Comparison of ENCODE assay signal across 15 cellular contexts in the genomic region with DNA sequence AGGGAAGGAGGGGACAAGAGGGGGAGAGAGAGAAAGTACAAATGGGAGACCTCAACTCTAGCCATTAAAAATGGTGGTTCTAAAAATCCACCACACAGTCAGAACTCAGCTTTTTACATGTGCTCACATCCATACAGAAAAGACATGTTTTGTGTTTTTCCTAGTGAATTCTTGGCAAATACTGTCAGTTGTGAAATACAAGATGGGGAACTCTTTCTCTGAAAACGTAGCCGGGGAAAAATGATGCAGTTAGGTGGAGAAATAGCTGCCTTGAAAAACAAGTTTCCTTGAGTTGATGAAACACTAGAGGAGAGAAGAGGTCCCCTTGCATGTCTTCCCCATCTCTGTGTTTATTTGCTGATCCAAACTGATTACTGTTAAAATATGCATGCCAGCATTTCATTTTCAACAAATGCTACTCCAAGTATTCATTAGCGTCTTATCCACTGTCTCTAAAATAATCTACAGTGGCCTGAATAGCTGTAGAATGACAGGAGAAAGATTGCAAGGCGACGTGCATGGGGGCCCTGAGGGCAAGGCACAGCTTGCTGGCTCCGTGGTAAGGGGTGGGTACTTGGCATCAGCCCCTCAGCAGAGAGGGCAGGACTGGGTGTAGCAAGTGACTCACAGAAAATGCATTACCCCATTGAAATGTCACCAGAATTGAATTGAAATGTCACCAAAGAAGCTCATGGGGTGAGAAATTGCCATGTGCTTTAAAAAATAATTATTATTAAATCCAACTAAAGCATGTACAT. TPM values are rescaled to one million over a fixed set of nuclear protein-coding genes. Genes with fewer than 3 reads are reported as not detected.
DNase-seq lines count a peak whose midpoint lies in the region; ATAC-seq and TF ChIP-seq lines count a peak whose summit lies in the region.
"Had no signal": no experiment of that assay in that cellular context is flagged by ENCODE, and none has a peak within 500 bp of the region (broad histone marks: within the 10 kb centered on the region; RNA-seq: fewer than 3 reads in every experiment).

No MANE protein-coding gene starts in this region.

- no peaks in the 10 kb centered on the region for H3K4me1 ChIP-seq in hepatocyte (ENCODE audit: insufficient read depth)

- no peaks in the 10 kb centered on the region for H3K9me3 ChIP-seq in hepatocyte (ENCODE audit: low read depth)
- H3K9me3 ChIP-seq: left lung had no signal

- intact Hi-C loops in sciatic nerve (cut with DNase I) = no loop called here

- H3K36me3 ChIP-seq in hepatocyte (replicated peaks; ENCODE audit: insufficient read depth, low read depth) = no peaks in the 10 kb centered on the region
- H3K36me3 ChIP-seq: BLaER1 treated with 17β-estradiol and CSF1 and Interleukin-3, amounts not matched to agents 10 nM and 100 nM; left lung had no signal

- H3K4me3 Mint-ChIP-seq in naive thymus-derived CD8-positive, alpha-beta T cell = no peak overlapping the region
- H3K4me3 Mint-ChIP-seq: activated CD4-positive, alpha-beta T cell treated with anti-CD3 and anti-CD28 coated beads, Interleukin-2, amount 10 ng/mL, durations not matched to agents 24 days and 14 days had no signal

- TF ChIP-seq EP300 in Ishikawa (IDR thresholded peaks at IDR 0.05; ENCODE audit: borderline replicate concordance) = no peak

- peak; percentile 51 for DNase-seq in AG09319 (ENCODE audit: extremely low read depth, low read depth)
- peak; percentile 50 for DNase-seq in epithelial cell of esophagus (ENCODE audit: low read depth)
- no peak for DNase-seq in sciatic nerve (ENCODE audit: low spot score)
- no peak for DNase-seq in naive thymus-derived CD8-positive, alpha-beta T cell
- no peak for DNase-seq in hepatocyte (ENCODE audit: low spot score)
- DNase-seq in kidney tubule cell (ENCODE audit: low spot score) = no peak
- DNase-seq in DMS53 (lab: John Stamatoyannopoulos, UW) = no peak
- DNase-seq: activated CD4-positive, alpha-beta T cell treated with anti-CD3 and anti-CD28 coated beads, Interleukin-2, amount 10 ng/mL, durations not matched to agents 24 days and 14 days; activated T-cell treated with anti-CD3 and anti-CD28 coated beads, Interleukin-2, amount 50 U/mL, for 1 hour; H7; left lung; posterior cingulate gyrus had no signal

- H3K4me3 ChIP-seq in epithelial cell of esophagus (ENCODE audit: low read length) (no peak overlapping the region), hepatocyte (no peak overlapping the region)
- H3K4me3 ChIP-seq: BLaER1 treated with 17β-estradiol and CSF1 and Interleukin-3, amounts not matched to agents 10 nM and 100 nM; left lung had no signal

- no peaks in the 10 kb centered on the region for H4K20me1 ChIP-seq in hepatocyte (ENCODE audit: insufficient read depth, poor library complexity, severe bottlenecking)
- H4K20me1 ChIP-seq: BLaER1 treated with 17β-estradiol and CSF1 and Interleukin-3, amounts not matched to agents 10 nM and 100 nM had no signal

- TF ChIP-seq CTCF in AG09319 (IDR thresholded peaks at IDR 0.05; ENCODE audit: low read depth, low read length) (no peak), epithelial cell of esophagus (IDR thresholded peaks at IDR 0.05; ENCODE audit: insufficient read depth, low read depth, low read length, missing control alignments) (no peak), hepatocyte (IDR thresholded peaks at IDR 0.05; ENCODE audit: poor library complexity) (no peak)

- 55% methylated on average over 6 of the region's 6 CpGs for WGBS in hepatocyte (ENCODE audit: low lambda C conversion rate, missing lambda C conversion rate)

- H3K27ac ChIP-seq in hepatocyte = no peak overlapping the region
- H3K27ac ChIP-seq: BLaER1 treated with 17β-estradiol and CSF1 and Interleukin-3, amounts not matched to agents 10 nM and 100 nM; left lung had no signal

- H2AFZ ChIP-seq in hepatocyte = no peak overlapping the region

- H3K4me2 ChIP-seq in hepatocyte = no peak overlapping the region
- H3K4me2 ChIP-seq: BLaER1 treated with 17β-estradiol and CSF1 and Interleukin-3, amounts not matched to agents 10 nM and 100 nM had no signal

- peak; percentile 62 for ATAC-seq in sciatic nerve
- ATAC-seq in naive thymus-derived CD8-positive, alpha-beta T cell = no peak
- ATAC-seq: activated naive CD4-positive, alpha-beta T cell treated with anti-CD3 and anti-CD28 coated beads, Interleukin-2, amount 50 U/mL, for 72 hours; left lung had no signal

- peak overlapping the region in 1 of 10 donors; percentile 57 for H3K27ac Mint-ChIP-seq in naive thymus-derived CD8-positive, alpha-beta T cell
- H3K27ac Mint-ChIP-seq: activated CD4-positive, alpha-beta T cell treated with anti-CD3 and anti-CD28 coated beads, Interleukin-2, amount 10 ng/mL, durations not matched to agents 24 days and 14 days; activated naive CD4-positive, alpha-beta T cell treated with anti-CD3 and anti-CD28 coated beads, Interleukin-2, amount 50 U/mL, for 72 hours had no signal

- no peak for TF ChIP-seq RAD21 in Ishikawa (IDR thresholded peaks at IDR 0.05; ENCODE audit: low read depth)

- peaks cover 0 to 13% (median 9%) of the 10 kb centered on the region in 4 donors for H3K4me1 Mint-ChIP-seq in naive thymus-derived CD8-positive, alpha-beta T cell
- H3K4me1 Mint-ChIP-seq: activated CD4-positive, alpha-beta T cell treated with anti-CD3 and anti-CD28 coated beads, Interleukin-2, amount 10 ng/mL, durations not matched to agents 24 days and 14 days had no signal

- POLR2A ChIA-PET in naive thymus-derived CD8-positive, alpha-beta T cell (lab: Charles Lee) = no interaction called here

- no peaks in the 10 kb centered on the region for H3K27me3 Mint-ChIP-seq in naive thymus-derived CD8-positive, alpha-beta T cell
- H3K27me3 Mint-ChIP-seq: activated CD4-positive, alpha-beta T cell treated with anti-CD3 and anti-CD28 coated beads, Interleukin-2, amount 10 ng/mL, durations not matched to agents 24 days and 14 days had no signal

- no peaks in the 10 kb centered on the region for H3K79me2 ChIP-seq in hepatocyte

- H3K9me2 ChIP-seq in hepatocyte (replicated peaks; ENCODE audit: insufficient read depth) = no peaks in the 10 kb centered on the region

- H3K9me3 Mint-ChIP-seq in naive thymus-derived CD8-positive, alpha-beta T cell = peaks cover 0 to 2% (median 0%) of the 10 kb centered on the region in 9 donors
- H3K9me3 Mint-ChIP-seq: activated naive CD4-positive, alpha-beta T cell treated with anti-CD3 and anti-CD28 coated beads, Interleukin-2, amount 50 U/mL, for 72 hours had no signal

- no peaks in the 10 kb centered on the region for H3K27me3 ChIP-seq in hepatocyte
- H3K27me3 ChIP-seq: BLaER1 treated with 17β-estradiol and CSF1 and Interleukin-3, amounts not matched to agents 10 nM and 100 nM; left lung had no signal

- H3K36me3 Mint-ChIP-seq in naive thymus-derived CD8-positive, alpha-beta T cell = no peaks in the 10 kb centered on the region
- H3K36me3 Mint-ChIP-seq: activated naive CD4-positive, alpha-beta T cell treated with anti-CD3 and anti-CD28 coated beads, Interleukin-2, amount 50 U/mL, for 72 hours had no signal

TF ChIP-seq in Ishikawa, 13 proteins besides CTCF, POLR2A, EP300 and RAD21:
- TF ChIP-seq, protein P1, sequence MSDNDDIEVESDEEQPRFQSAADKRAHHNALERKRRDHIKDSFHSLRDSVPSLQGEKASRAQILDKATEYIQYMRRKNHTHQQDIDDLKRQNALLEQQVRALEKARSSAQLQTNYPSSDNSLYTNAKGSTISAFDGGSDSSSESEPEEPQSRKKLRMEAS (IDR thresholded peaks at IDR 0.05) = no peak
- TF ChIP-seq NFIC (IDR thresholded peaks at IDR 0.05) = 0 out of 2 replicates have a peak, but pooled peaks have one; percentile 16
TF ChIP-seq in Ishikawa: peak in this region for 1.

RNA-seq across cellular contexts. Expression of a gene that starts 48.1 kb away (rescaled TPM):
- total RNA-seq in sciatic nerve = 27.2 TPM
- 10 to 100 TPM; 48.5 to 49.5 TPM for total RNA-seq in naive thymus-derived CD8-positive, alpha-beta T cell
- 10 to 100 TPM; 14.6 to 23.4 (median 18.6) TPM for polyA plus RNA-seq in naive thymus-derived CD8-positive, alpha-beta T cell
- 14.9 and 18.6 TPM in 2 replicates for total RNA-seq in hepatocyte
- polyA plus RNA-seq in hepatocyte = 12.3 and 16.0 TPM in 2 replicates

Comparison
In these comparisons a context has a peak if more than half of its experiments do, and no peak if none do; other contexts are left out.
1. DNase-seq: peak in AG09319 (single experiment) and epithelial cell of esophagus (single experiment); none in sciatic nerve (single experiment), naive thymus-derived CD8-positive, alpha-beta T cell (0 of 10), hepatocyte (single experiment), kidney tubule cell (single experiment) and DMS53 (single experiment).